Comparison of ENCODE assay signal across 30 cellular contexts in genomic region chr14:66046035-66046434, GRCh38.
DNase-seq lines count a peak whose midpoint lies in the region; ATAC-seq, FAIRE-seq and TF ChIP-seq lines count a peak whose summit lies in the region.
"Had no signal": no experiment of that assay in that cellular context is flagged by ENCODE, and none has a peak within 500 bp of the region (broad histone marks: within the 10 kb centered on the region; RNA-seq: fewer than 3 reads in every experiment).

No MANE protein-coding gene starts in this region.

- H3K27me3 ChIP-seq in GM23248 (replicated peaks; ENCODE audit: insufficient read depth), result no peaks in the 10 kb centered on the region
- no peaks in the 10 kb centered on the region for H3K27me3 ChIP-seq in K562 (ENCODE audit: control insufficient read depth in 2 of 2, insufficient read depth in 2 of 2, low read length in 2 of 2)
- no peaks in the 10 kb centered on the region for H3K27me3 ChIP-seq in right atrium auricular region
- H3K27me3 ChIP-seq: cardiac muscle cell, uterus had no signal

- no peaks in the 10 kb centered on the region for H4K20me1 ChIP-seq in GM23248 (ENCODE audit: insufficient read depth)
- H4K20me1 ChIP-seq in K562 (replicated peaks; ENCODE audit: control insufficient read depth, insufficient read depth, low read length), result no peaks in the 10 kb centered on the region

- POLR2A ChIA-PET in K562 (lab: Yijun Ruan, JAX), result no interaction called here

- H2AFZ ChIP-seq in GM23248, result peak overlapping the region; percentile 80
- peak overlapping the region; percentile 48; the same call in 1 of the 2 replicates for H2AFZ ChIP-seq in K562 (ENCODE audit: low read depth, low read length)

- 49 to 56% methylated on average over 1 of the region's 1 CpG for WGBS in GM23248 (ENCODE audit: low coverage in 1 of 2, low lambda C conversion rate in 2 of 2, missing lambda C conversion rate in 2 of 2), 2 experiments
- 0% methylated on average over 1 of the region's 1 CpG for WGBS in K562 (ENCODE audit: insufficient coverage, low coverage, missing lambda C conversion rate)

- BruUV-seq in K562 (replicated peaks; lab: Mats Ljungman, UMichigan), result no TSS peak

- H3K4me1 ChIP-seq in GM23248 (ENCODE audit: insufficient read depth), result peaks cover 31% of the 10 kb centered on the region
- no peaks in the 10 kb centered on the region for H3K4me1 ChIP-seq in K562 (replicated peaks in 1 of 2; ENCODE audit: control insufficient read depth in 2 of 2, insufficient read depth in 2 of 2, low read length in 2 of 2)
- peaks cover 0 to 27% of the 10 kb centered on the region in 2 donors for H3K4me1 ChIP-seq in right atrium auricular region
- H3K4me1 ChIP-seq: uterus had no signal

- H3K4me2 ChIP-seq in GM23248 (ENCODE audit: unreplicated experiment), result peak overlapping the region; percentile 32
- H3K4me2 ChIP-seq in K562 (ENCODE audit: insufficient read depth, low read length), result no peak overlapping the region; the same call in 1 of the 2 replicates

- H3K79me2 ChIP-seq in GM23248 (ENCODE audit: insufficient read depth) (no peaks in the 10 kb centered on the region), K562 (ENCODE audit: control insufficient read depth, insufficient read depth, low read length) (no peaks in the 10 kb centered on the region)

- H3K36me3 ChIP-seq in GM23248 (ENCODE audit: low read depth), result no peaks in the 10 kb centered on the region
- H3K36me3 ChIP-seq in K562 (ENCODE audit: control insufficient read depth, insufficient read depth, low read length), result no peaks in the 10 kb centered on the region
- H3K36me3 ChIP-seq in right atrium auricular region, result no peaks in the 10 kb centered on the region
- H3K36me3 ChIP-seq: cardiac muscle cell, uterus had no signal

- in situ Hi-C loops in GM23248 (cut with MboI) (no loop called here), K562 (cut with MboI) (no loop called here)

- H3K9ac ChIP-seq in GM23248 (no peak overlapping the region; the same call in 1 of the 2 replicates), K562 (ENCODE audit: insufficient read depth in 1 of 2, low read depth in 2 of 2, low read length in 2 of 2) (no peak overlapping the region)

- no peaks in the 10 kb centered on the region for H3K9me3 ChIP-seq in GM23248 (ENCODE audit: low read depth)
- H3K9me3 ChIP-seq in K562 (replicated peaks; ENCODE audit: control insufficient read depth, insufficient read depth, low read depth, low read length), result no peaks in the 10 kb centered on the region
- no peaks in the 10 kb centered on the region for H3K9me3 ChIP-seq in right atrium auricular region
- H3K9me3 ChIP-seq: mucosa of descending colon, uterus had no signal

- no peak for TF ChIP-seq RAD21 in K562 (CRISPR knock-in tag; conservative IDR thresholded peaks at IDR 0.05 in 1 of 2, IDR thresholded peaks at IDR 0.05 in 1 of 2)

- no peak for FAIRE-seq in K562 (lab: Jason Lieb, UNC)
- FAIRE-seq: endothelial cell of umbilical vein, GM19239, H54 had no signal

- DNase-seq in GM23248, result peak; percentile 47
- DNase-seq in NCI-H524 (lab: John Stamatoyannopoulos, UW), result peak; percentile 62 to 75
- no peak for DNase-seq in K562 (ENCODE audit: extremely low read depth in 1 of 4, low spot score in 3 of 4)
- DNase-seq in right atrium auricular region (ENCODE audit: low spot score), result no peak
- DNase-seq in medulla oblongata (ENCODE audit: extremely low spot score), result no peak
- DNase-seq: activated CD8-positive, alpha-beta T cell treated with anti-CD3 and anti-CD28 coated beads, Interleukin-2, amount 10 ng/mL, durations not matched to agents 7 days and 5 days; activated naive CD4-positive, alpha-beta T cell; activated T-cell treated with anti-CD3 and anti-CD28 coated beads, Interleukin-2, amount 50 U/mL, for 1 hour; amniotic stem cell; dermis blood vessel endothelial cell; EL; IMR-90; MM.1S; mucosa of descending colon; NCI-H1694 treated with DMSO at 0.1 percent for 48 hours; NCI-H446; stimulated activated CD4-positive, alpha-beta T cell treated with anti-CD3 and anti-CD28 coated beads, Interleukin-2, amount 100 ng/mL, for 24 hours; stimulated activated naive B cell treated with anti-CD40 and anti-IgM and Interleukin-4, amounts not matched to agents 10 μg/mL and 1 μg/mL and 100 μg/mL, for 72 hours; T-helper 9 cell; uterus had no signal

- H3K9me2 ChIP-seq in GM23248 (ENCODE audit: insufficient read depth), result no peaks in the 10 kb centered on the region

- no peaks in the 10 kb centered on the region for H3K9me1 ChIP-seq in K562 (ENCODE audit: control insufficient read depth, insufficient read depth, low read length)

- intact Hi-C loops in K562 (cut with micrococcal nuclease), result no loop called here

- H3F3A ChIP-seq in GM23248 (ENCODE audit: insufficient read depth), result peaks cover 33% of the 10 kb centered on the region

- ATAC-seq in K562 (no peak), HG03159 (IDR thresholded peaks at IDR 0.05; ENCODE audit: unreplicated experiment) (no peak), HG02759 (IDR thresholded peaks at IDR 0.05; ENCODE audit: unreplicated experiment) (no peak), HG03135 (IDR thresholded peaks at IDR 0.05; ENCODE audit: unreplicated experiment) (no peak)
- ATAC-seq: activated CD4-positive, CD25-positive, alpha-beta regulatory T cell treated with anti-CD3 and anti-CD28 coated beads, Interleukin-2, amount 50 U/mL, for 24 hours; activated CD8-positive, alpha-beta T cell treated with anti-CD3 and anti-CD28 coated beads, Interleukin-2, amount 10 ng/mL, durations not matched to agents 7 days and 5 days; mucosa of descending colon; SK-N-SH treated with all-trans-retinoic acid at 6 μM for 48 hours; stimulated activated naive B cell treated with anti-CD40 and anti-IgM and Interleukin-4, amounts not matched to agents 10 μg/mL and 1 μg/mL and 100 μg/mL, for 72 hours had no signal

- H3K4me3 ChIP-seq in GM23248 (no peak overlapping the region), K562 (no peak overlapping the region), right atrium auricular region (no peak overlapping the region)
- H3K4me3 ChIP-seq: cardiac muscle cell, mucosa of descending colon, skin epidermis, uterus had no signal

- CTCF ChIA-PET in K562 (lab: Yijun Ruan, JAX; ENCODE audit: low intra/inter-chr PET ratio), result no interaction called here

- TF ChIP-seq CTCF in K562 (IDR thresholded peaks at IDR 0.05 in 2 of 3, conservative IDR thresholded peaks at IDR 0.05 in 1 of 3; ENCODE audit: insufficient read depth in 2 of 3, low read depth in 1 of 3, low read length in 3 of 3) (no peak), right atrium auricular region (IDR thresholded peaks at IDR 0.05) (no peak)

- TF ChIP-seq POLR2A in K562 (conservative IDR thresholded peaks at IDR 0.05), result no peak

- H3K27ac ChIP-seq in GM23248 (peak overlapping the region; percentile 58), K562 (ENCODE audit: extremely low read depth, low read depth, low read length) (no peak overlapping the region), right atrium auricular region (peak overlapping the region; percentile 81 to 85)
- H3K27ac ChIP-seq: skin epidermis, uterus had no signal

- TF ChIP-seq EP300 in K562 (IDR thresholded peaks at IDR 0.05; ENCODE audit: low read length), result no peak

TF ChIP-seq in K562, 482 proteins besides CTCF, POLR2A, EP300 and RAD21 (continues in another document):
- peak; percentile 26 for TF ChIP-seq PHF20 (IDR thresholded peaks at IDR 0.05; ENCODE audit: partially characterized antibody)
- peak; percentile 84 for TF ChIP-seq RAD51 (IDR thresholded peaks at IDR 0.05; ENCODE audit: borderline replicate concordance, low read depth)
- TF ChIP-seq PRDM10 (IDR thresholded peaks at IDR 0.05; ENCODE audit: partially characterized antibody), result peak; percentile 57
- no peak for TF ChIP-seq SETDB1 (IDR thresholded peaks at IDR 0.05; ENCODE audit: low read length)
- TF ChIP-seq TFAM (CRISPR knock-in tag; conservative IDR thresholded peaks at IDR 0.05), result no peak
- no peak for TF ChIP-seq ZNF41 (CRISPR knock-in tag; conservative IDR thresholded peaks at IDR 0.05)
- TF ChIP-seq ZNF354B (CRISPR knock-in tag; IDR thresholded peaks at IDR 0.05), result no peak
- TF ChIP-seq CHD4 (IDR thresholded peaks at IDR 0.05; ENCODE audit: insufficient read depth, insufficient replicate concordance, low read depth, low read length, poor library complexity, severe bottlenecking), result no peak

Comparison
In these comparisons a context has a peak if more than half of its experiments do, and no peak if none do; other contexts are left out.
1. DNase-seq: peak in GM23248 (single experiment) and NCI-H524 (2 of 2); none in K562 (0 of 4), right atrium auricular region (single experiment) and medulla oblongata (single experiment).